ENCODE assay signal across 1 cellular context in genomic region chr1:3900969-3901529, GRCh38.
TF ChIP-seq lines count a peak whose summit lies in the region.

No MANE protein-coding gene starts in this region.

TF ChIP-seq in HEK293, 187 proteins besides CTCF, POLR2A, EP300 and RAD21 (continued from another document and continues in another):
- no peak for TF ChIP-seq ZBTB44 (tag by site-specific recombination; IDR thresholded peaks at IDR 0.05)
- TF ChIP-seq HOXA7 (CRISPR knock-in tag; IDR thresholded peaks at IDR 0.05; ENCODE audit: borderline replicate concordance) = no peak
- TF ChIP-seq ZNF837 (tag by site-specific recombination; IDR thresholded peaks at IDR 0.05) = 0 out of 2 replicates have a peak, but pooled peaks have one; percentile 54
- peak; percentile 40; the same call in 1 of the 2 replicates for TF ChIP-seq TSHZ1 (tag by site-specific recombination; IDR thresholded peaks at IDR 0.05; ENCODE audit: borderline replicate concordance)
- no peak for TF ChIP-seq HOXD13 (CRISPR knock-in tag; IDR thresholded peaks at IDR 0.05; ENCODE audit: borderline replicate concordance)
- no peak for TF ChIP-seq ZNF707 (tag by site-specific recombination; IDR thresholded peaks at IDR 0.05)
- no peak for TF ChIP-seq SALL2 (tag by site-specific recombination; IDR thresholded peaks at IDR 0.05; ENCODE audit: borderline replicate concordance)
- no peak for TF ChIP-seq ZNF433 (tag by site-specific recombination; IDR thresholded peaks at IDR 0.05; ENCODE audit: low read depth)
- TF ChIP-seq ZNF394 (tag by site-specific recombination; IDR thresholded peaks at IDR 0.05; ENCODE audit: borderline replicate concordance) = no peak; the same call in 1 of the 2 replicates
- TF ChIP-seq ZNF704 (tag by site-specific recombination; IDR thresholded peaks at IDR 0.05) = no peak
- no peak for TF ChIP-seq ZNF426 (tag by site-specific recombination; IDR thresholded peaks at IDR 0.05)
- no peak for TF ChIP-seq ZNF488 (tag by site-specific recombination; IDR thresholded peaks at IDR 0.05)
- TF ChIP-seq AEBP2 (tag by site-specific recombination; IDR thresholded peaks at IDR 0.05; ENCODE audit: borderline replicate concordance) = 0 out of 2 replicates have a peak, but pooled peaks have one; percentile 22
- TF ChIP-seq ZNF16 (tag by site-specific recombination; IDR thresholded peaks at IDR 0.05; ENCODE audit: low read depth) = no peak
- 0 out of 2 replicates have a peak, but pooled peaks have one; percentile 73 for TF ChIP-seq REPIN1 (tag by site-specific recombination; IDR thresholded peaks at IDR 0.05; ENCODE audit: low read depth)
- TF ChIP-seq ZNF518A (tag by site-specific recombination; conservative IDR thresholded peaks at IDR 0.05; ENCODE audit: low read depth) = no peak
- TF ChIP-seq ZNF280D (tag by site-specific recombination; IDR thresholded peaks at IDR 0.05) = no peak
- TF ChIP-seq TCF7L2 (IDR thresholded peaks at IDR 0.05; ENCODE audit: borderline replicate concordance, low read depth, low read length) = no peak
- TF ChIP-seq HOXC10 (CRISPR knock-in tag; IDR thresholded peaks at IDR 0.05) = no peak
- no peak for TF ChIP-seq ZNF175 (tag by site-specific recombination; IDR thresholded peaks at IDR 0.05)
- TF ChIP-seq ZNF10 (tag by site-specific recombination; IDR thresholded peaks at IDR 0.05) = no peak
- TF ChIP-seq BCL11B (tag by site-specific recombination; IDR thresholded peaks at IDR 0.05; ENCODE audit: low read depth) = peak; percentile 25; the same call in 1 of the 2 replicates
- TF ChIP-seq ZNF626 (tag by site-specific recombination; IDR thresholded peaks at IDR 0.05) = no peak
- TF ChIP-seq ZNF274 (IDR thresholded peaks at IDR 0.05; ENCODE audit: low read length) = no peak
- no peak for TF ChIP-seq ZNF274 (tag by site-specific recombination; IDR thresholded peaks at IDR 0.05; ENCODE audit: borderline replicate concordance)
- TF ChIP-seq ZNF777 (tag by site-specific recombination; IDR thresholded peaks at IDR 0.05; ENCODE audit: borderline replicate concordance) = peak; percentile 88; the same call in 1 of the 2 replicates
- 0 out of 2 replicates have a peak, but pooled peaks have one; percentile 28 for TF ChIP-seq ZNF677 (tag by site-specific recombination; IDR thresholded peaks at IDR 0.05)
- peak; percentile 99 for TF ChIP-seq KLF9 (tag by site-specific recombination; IDR thresholded peaks at IDR 0.05; ENCODE audit: low read depth)
- peak; percentile 45 for TF ChIP-seq ZNF2 (tag by site-specific recombination; IDR thresholded peaks at IDR 0.05)
- peak; percentile 57; the same call in 1 of the 2 replicates for TF ChIP-seq ZNF324 (tag by site-specific recombination; IDR thresholded peaks at IDR 0.05)
- peak; percentile 51; the same call in 1 of the 2 replicates for TF ChIP-seq ZNF121 (tag by site-specific recombination; IDR thresholded peaks at IDR 0.05)
- no peak for TF ChIP-seq ZNF549 (tag by site-specific recombination; IDR thresholded peaks at IDR 0.05)
- TF ChIP-seq ZIC2 (tag by site-specific recombination; IDR thresholded peaks at IDR 0.05) = peak; percentile 32
- no peak for TF ChIP-seq ZBTB17 (tag by site-specific recombination; IDR thresholded peaks at IDR 0.05)
- TF ChIP-seq ZNF404 (tag by site-specific recombination; IDR thresholded peaks at IDR 0.05) = peak; percentile 72; the same call in 1 of the 2 replicates
- peak; percentile 85 for TF ChIP-seq SP3 (tag by site-specific recombination; IDR thresholded peaks at IDR 0.05)
- 0 out of 2 replicates have a peak, but pooled peaks have one; percentile 6 for TF ChIP-seq WT1 (tag by site-specific recombination; IDR thresholded peaks at IDR 0.05)
- no peak for TF ChIP-seq ZNF341 (tag by site-specific recombination; IDR thresholded peaks at IDR 0.05; ENCODE audit: low read depth)
- TF ChIP-seq ZSCAN23 (tag by site-specific recombination; IDR thresholded peaks at IDR 0.05) = no peak
- TF ChIP-seq ZNF214 (tag by site-specific recombination; IDR thresholded peaks at IDR 0.05; ENCODE audit: borderline replicate concordance) = no peak
- TF ChIP-seq IKZF3 (tag by site-specific recombination; IDR thresholded peaks at IDR 0.05) = no peak; the same call in 1 of the 2 replicates
- TF ChIP-seq ZNF701 (tag by site-specific recombination; IDR thresholded peaks at IDR 0.05) = no peak
- TF ChIP-seq ZNF544 (tag by site-specific recombination; IDR thresholded peaks at IDR 0.05) = no peak
- TF ChIP-seq ZNF266 (tag by site-specific recombination; IDR thresholded peaks at IDR 0.05; ENCODE audit: low read depth) = no peak
- no peak for TF ChIP-seq ZNF830 (tag by site-specific recombination; IDR thresholded peaks at IDR 0.05; ENCODE audit: low read depth)
- TF ChIP-seq ZNF423 (tag by site-specific recombination; IDR thresholded peaks at IDR 0.05) = no peak
- no peak for TF ChIP-seq ZNF146 (tag by site-specific recombination; IDR thresholded peaks at IDR 0.05)
- peak; percentile 67 for TF ChIP-seq GLIS1 (tag by site-specific recombination; IDR thresholded peaks at IDR 0.05)
- no peak for TF ChIP-seq ZBTB8A (tag by site-specific recombination; IDR thresholded peaks at IDR 0.05)
- no peak for TF ChIP-seq ZNF155 (tag by site-specific recombination; IDR thresholded peaks at IDR 0.05)
- no peak for TF ChIP-seq ZNF560 (tag by site-specific recombination; IDR thresholded peaks at IDR 0.05; ENCODE audit: borderline replicate concordance)
- TF ChIP-seq ZFP37 (tag by site-specific recombination; IDR thresholded peaks at IDR 0.05) = no peak
- no peak for TF ChIP-seq ZNF19 (tag by site-specific recombination; IDR thresholded peaks at IDR 0.05; ENCODE audit: low read depth)
- TF ChIP-seq ZNF558 (tag by site-specific recombination; IDR thresholded peaks at IDR 0.05) = no peak
